8 cellular contexts compared by ENCODE assay signal in genomic region chr6:62775427-62776022, GRCh38.
DNase-seq lines count a peak whose midpoint lies in the region; ATAC-seq and TF ChIP-seq lines count a peak whose summit lies in the region.

No MANE protein-coding gene starts in this region.

- peaks cover 0 to 5% of the 10 kb centered on the region in 2 donors for H3K9me3 Mint-ChIP-seq in activated naive CD4-positive, alpha-beta T cell treated with anti-CD3 and anti-CD28 coated beads, Interleukin-2, amount 50 U/mL, for 72 hours

- no peak overlapping the region for H3K9ac ChIP-seq in mammary epithelial cell (ENCODE audit: insufficient read depth, low read length)

- H3K36me3 Mint-ChIP-seq in activated naive CD4-positive, alpha-beta T cell treated with anti-CD3 and anti-CD28 coated beads, Interleukin-2, amount 50 U/mL, for 72 hours, result no peaks in the 10 kb centered on the region

- no peak overlapping the region for H2AFZ ChIP-seq in mammary epithelial cell (ENCODE audit: low read depth, low read length)
- H2AFZ ChIP-seq in osteoblast (ENCODE audit: low read length), result no peak overlapping the region

- no peak for TF ChIP-seq EP300 in sigmoid colon (IDR thresholded peaks at IDR 0.05)

- TF ChIP-seq CTCF in mammary epithelial cell (conservative IDR thresholded peaks at IDR 0.05 in 1 of 2, IDR thresholded peaks at IDR 0.05 in 1 of 2; ENCODE audit: extremely low read depth in 1 of 2, insufficient read depth in 1 of 2, low read depth in 1 of 2, low read length in 2 of 2) (peak; percentile 33 to 43), osteoblast (IDR thresholded peaks at IDR 0.05; ENCODE audit: extremely low read depth, low read depth, low read length) (peak; percentile 15), sigmoid colon (IDR thresholded peaks at IDR 0.05) (no peak)

- H3K9me3 ChIP-seq in mammary epithelial cell (replicated peaks; ENCODE audit: insufficient read depth, low read length), result no peaks in the 10 kb centered on the region
- peaks cover 3% of the 10 kb centered on the region for H3K9me3 ChIP-seq in osteoblast (ENCODE audit: low read depth, low read length)
- no peaks in the 10 kb centered on the region for H3K9me3 ChIP-seq in sigmoid colon

- H3K27ac ChIP-seq in mammary epithelial cell (ENCODE audit: insufficient read depth, low read depth, low read length) (no peak overlapping the region), osteoblast (ENCODE audit: low read depth, low read length) (no peak overlapping the region), sigmoid colon (no peak overlapping the region)

- CTCF ChIA-PET in mammary epithelial cell (lab: Charles Lee; ENCODE audit: low non-redundant PET), result no interaction called here

- H3K27me3 ChIP-seq in mammary epithelial cell (ENCODE audit: insufficient read depth, low read length), result no peaks in the 10 kb centered on the region
- no peaks in the 10 kb centered on the region for H3K27me3 ChIP-seq in osteoblast (ENCODE audit: insufficient read depth, low read length)
- no peaks in the 10 kb centered on the region for H3K27me3 ChIP-seq in sigmoid colon

- H3K79me2 ChIP-seq in mammary epithelial cell (ENCODE audit: insufficient read depth, low read length) (no peaks in the 10 kb centered on the region), osteoblast (ENCODE audit: insufficient read depth, low read length) (no peaks in the 10 kb centered on the region)

- in situ Hi-C loops in mammary epithelial cell (cut with MboI; ENCODE audit: low sequenced_read_pairs in 2 of 2), result no loop called here

- peak; percentile 0 for DNase-seq in NCI-H2227 (lab: John Stamatoyannopoulos, UW; ENCODE audit: unreplicated experiment)
- no peak for DNase-seq in NCI-H2227 treated with DMSO at 0.1 percent for 48 hours (lab: John Stamatoyannopoulos, UW)
- DNase-seq in Kasumi-1 (lab: John Stamatoyannopoulos, UW), result peak; percentile 56 to 61
- DNase-seq in mammary epithelial cell, result peak; percentile 1
- DNase-seq in osteoblast (ENCODE audit: insufficient read length, low spot score, missing footprints), result no peak
- no peak for DNase-seq in sigmoid colon
- no peak for DNase-seq in nucleus accumbens (lab: John Stamatoyannopoulos, UW)
- DNase-seq in activated naive CD4-positive, alpha-beta T cell treated with anti-CD3 and anti-CD28 coated beads, Interleukin-2, amount 50 U/mL, for 72 hours (ENCODE audit: low spot score in 2 of 2), result no peak

- intact Hi-C loops in mammary epithelial cell (cut with micrococcal nuclease) (no loop called here), sigmoid colon (cut with DNase I) (no loop called here)

- H3K36me3 ChIP-seq in mammary epithelial cell (ENCODE audit: insufficient read depth, low read length) (no peaks in the 10 kb centered on the region), osteoblast (ENCODE audit: insufficient read depth, low read length) (no peaks in the 10 kb centered on the region), sigmoid colon (no peaks in the 10 kb centered on the region)

- no peak for ATAC-seq in activated naive CD4-positive, alpha-beta T cell treated with anti-CD3 and anti-CD28 coated beads, Interleukin-2, amount 50 U/mL, for 72 hours

- H3K4me1 ChIP-seq in mammary epithelial cell (ENCODE audit: insufficient read depth, low read length) (no peaks in the 10 kb centered on the region), osteoblast (ENCODE audit: insufficient read depth, low read length) (no peaks in the 10 kb centered on the region), sigmoid colon (no peaks in the 10 kb centered on the region)

- no peak overlapping the region for H3K4me3 ChIP-seq in mammary epithelial cell (replicated peaks in 1 of 3; ENCODE audit: insufficient read depth in 1 of 3, low read depth in 2 of 3, low read length in 3 of 3)
- H3K4me3 ChIP-seq in osteoblast (ENCODE audit: insufficient read depth, low read length), result no peak overlapping the region
- no peak overlapping the region for H3K4me3 ChIP-seq in sigmoid colon

- TF ChIP-seq POLR2A in sigmoid colon (IDR thresholded peaks at IDR 0.05), result no peak

- H3K27ac Mint-ChIP-seq in activated naive CD4-positive, alpha-beta T cell treated with anti-CD3 and anti-CD28 coated beads, Interleukin-2, amount 50 U/mL, for 72 hours, result no peak overlapping the region

- WGBS in mammary epithelial cell (ENCODE audit: low coverage, missing lambda C conversion rate), result 38% methylated on average over 5 of the region's 5 CpGs
- 43 to 48% methylated on average over 5 of the region's 5 CpGs for WGBS in sigmoid colon, 2 donors

- H4K20me1 ChIP-seq in mammary epithelial cell (ENCODE audit: insufficient read depth, low read length) (no peaks in the 10 kb centered on the region), osteoblast (ENCODE audit: insufficient read depth, low read length) (no peaks in the 10 kb centered on the region)

- no TSS peak for BruUV-seq in mammary epithelial cell (replicated peaks; lab: Mats Ljungman, UMichigan)

- dilution Hi-C loops in mammary epithelial cell (cut with HindIII; ENCODE audit: low sequenced_read_pairs), result no loop called here

- H3K4me2 ChIP-seq in mammary epithelial cell (ENCODE audit: insufficient read depth, low read depth, low read length), result no peak overlapping the region
- H3K4me2 ChIP-seq in osteoblast (ENCODE audit: insufficient read depth, low read length), result no peak overlapping the region

Comparison
In these comparisons a context has a peak if more than half of its experiments do, and no peak if none do; other contexts are left out.
1. DNase-seq: peak in NCI-H2227 (single experiment), Kasumi-1 (2 of 2) and mammary epithelial cell (single experiment); none in NCI-H2227 treated with DMSO at 0.1 percent for 48 hours (single experiment), osteoblast (single experiment), sigmoid colon (single experiment), nucleus accumbens (0 of 56) and activated naive CD4-positive, alpha-beta T cell treated with anti-CD3 and anti-CD28 coated beads, Interleukin-2, amount 50 U/mL, for 72 hours (0 of 2).
2. CTCF ChIP-seq: peak in mammary epithelial cell (2 of 2) and osteoblast (single experiment); none in sigmoid colon (0 of 4).